9 cellular contexts compared by ENCODE assay signal in genomic region chr2:106492913-106493312, GRCh38. TPM values are rescaled to one million over a fixed set of nuclear protein-coding genes. Genes with fewer than 3 reads are reported as not detected.
DNase-seq lines count a peak whose midpoint lies in the region; ATAC-seq, FAIRE-seq and TF ChIP-seq lines count a peak whose summit lies in the region.
"Not testable (repeated sequence)": the region's sequence is repeated elsewhere in the genome, so short reads cannot be mapped to it uniquely, and the experiment has no call there.
"Had no signal": no experiment of that assay in that cellular context is flagged by ENCODE, and none has a peak within 500 bp of the region (broad histone marks: within the 10 kb centered on the region; RNA-seq: fewer than 3 reads in every experiment).

No MANE protein-coding gene starts in this region.

- not testable (repeated sequence) for H3K27me3 Mint-ChIP-seq in GM23338 (ENCODE audit: insufficient read depth, low read depth, poor library complexity)

- H3K23ac ChIP-seq in mesendoderm (ENCODE audit: low read length): not testable (repeated sequence)

- not testable (repeated sequence) for FAIRE-seq in urothelium cell line (lab: Jason Lieb, UNC)

- TF ChIP-seq CTCF in GM23338 (conservative IDR thresholded peaks at IDR 0.05; ENCODE audit: low read depth in 2 of 2); prostate gland (IDR thresholded peaks at IDR 0.05): not testable (repeated sequence)

- H3K79me2 ChIP-seq in GM23338 (replicated peaks; ENCODE audit: insufficient read depth); mesendoderm (ENCODE audit: control insufficient read depth, insufficient read depth, low read length): not testable (repeated sequence)

- not testable (repeated sequence) for H3K79me1 ChIP-seq in mesendoderm (ENCODE audit: low read length)

- intact Hi-C loops in prostate gland (cut with DNase I): not testable (repeated sequence)

- not testable (repeated sequence) for TF ChIP-seq POLR2A in prostate gland (IDR thresholded peaks at IDR 0.05)

- not testable (repeated sequence) for H3K9ac ChIP-seq in mesendoderm (ENCODE audit: low read length)

- in situ Hi-C loops in T47D (cut with HindIII; ENCODE audit: low pct_unique_long_range_greater_than_20kb, low sequenced_read_pairs): not testable (repeated sequence)

- not testable (repeated sequence) for H3K27ac Mint-ChIP-seq in GM23338

- not testable (repeated sequence) for H3K36me3 ChIP-seq in GM23338 (ENCODE audit: insufficient read depth); mesendoderm (ENCODE audit: control insufficient read depth, insufficient read depth, low read length); prostate gland

- H2AFZ ChIP-seq in GM23338: not testable (repeated sequence)

- not testable (repeated sequence) for H3K4me1 Mint-ChIP-seq in GM23338

- not testable (repeated sequence) for H4K8ac ChIP-seq in mesendoderm (ENCODE audit: low read depth, low read length)

- H3K9me3 Mint-ChIP-seq in GM23338: not testable (repeated sequence)

- H3K4ac ChIP-seq in mesendoderm (ENCODE audit: low read depth, low read length): not testable (repeated sequence)

- WGBS in mesendoderm (ENCODE audit: extremely low coverage, insufficient coverage, low lambda C conversion rate): no CpG with 5 or more reads among the region's 6 CpGs
- WGBS in prostate gland: 25% methylated on average over 6 of the region's 6 CpGs

- not testable (repeated sequence) for H2BK15ac ChIP-seq in mesendoderm (replicated peaks; ENCODE audit: low read depth)

- H2BK5ac ChIP-seq in mesendoderm (ENCODE audit: low read length): not testable (repeated sequence)

- H3K27me3 ChIP-seq in GM23338 (ENCODE audit: insufficient read depth); mesendoderm (ENCODE audit: insufficient read depth, low read length, poor library complexity); prostate gland (replicated peaks; ENCODE audit: insufficient read depth): not testable (repeated sequence)

- not testable (repeated sequence) for H3K56ac ChIP-seq in mesendoderm (ENCODE audit: low read length)

- H3K4me1 ChIP-seq in GM23338 (ENCODE audit: insufficient read depth); mesendoderm (ENCODE audit: control insufficient read depth, low read depth, low read length); prostate gland (replicated peaks): not testable (repeated sequence)

- not testable (repeated sequence) for H3K36me3 Mint-ChIP-seq in GM23338 (ENCODE audit: low read depth)

- not testable (repeated sequence) for H4K5ac ChIP-seq in mesendoderm (ENCODE audit: low read length)

- H3K9me3 ChIP-seq in prostate gland: not testable (repeated sequence)

- not testable (repeated sequence) for H2AK5ac ChIP-seq in mesendoderm (ENCODE audit: low read length)

- not testable (repeated sequence) for H3K4me3 ChIP-seq in GM23338; mesendoderm (ENCODE audit: low read length); prostate gland

- not testable (repeated sequence) for H2BK120ac ChIP-seq in mesendoderm (ENCODE audit: low read depth, low read length)

- H3K4me3 Mint-ChIP-seq in GM23338: not testable (repeated sequence)

- H3K27ac ChIP-seq in GM23338 (ENCODE audit: low read depth); mesendoderm (ENCODE audit: low read depth, low read length); prostate gland: not testable (repeated sequence)

- peak; percentile 92 for ATAC-seq in GM23338

- not testable (repeated sequence) for H3K4me2 ChIP-seq in GM23338; mesendoderm (ENCODE audit: low read length)

- H3K18ac ChIP-seq in mesendoderm (ENCODE audit: low read length): not testable (repeated sequence)

- DNase-seq in GM23338 (ENCODE audit: low spot score): peak; percentile 52
- peak; percentile 5 to 61 for DNase-seq in T47D (ENCODE audit: low read depth in 1 of 2, low spot score in 1 of 2)
- DNase-seq in fibroblast of peridontal ligament (ENCODE audit: extremely low read depth): peak; percentile 2
- DNase-seq in iPS-NIHi11 (ENCODE audit: low spot score): peak; percentile 21
- peak; percentile 51 for DNase-seq in mesendoderm
- DNase-seq in prostate gland (ENCODE audit: low spot score): peak; percentile 23
- peak; percentile 10 for DNase-seq in urothelium cell line (ENCODE audit: low spot score)

- H3K9me2 ChIP-seq in GM23338 (ENCODE audit: insufficient read depth): not testable (repeated sequence)

- not testable (repeated sequence) for H4K20me1 ChIP-seq in GM23338 (replicated peaks; ENCODE audit: insufficient read depth)

- H3F3A ChIP-seq in GM23338 (replicated peaks; ENCODE audit: low read depth): not testable (repeated sequence)

RNA-seq across cellular contexts. Expression of gene CD8B2, which starts 5.7 kb away (rescaled TPM):
- not detected in 2 replicates for total RNA-seq in GM23338 (2014; rRNA removed; shearing (Covaris generic))
- polyA plus RNA-seq in GM23338 (2016; fragmentation: Nextera tagmentation; extraction: Ambion mirVana): 0.06 TPM in 1 of 2 replicates, not detected in the other
- not detected for polyA plus RNA-seq in mesendoderm (2013, experiment 1 of 2)
- polyA plus RNA-seq in mesendoderm (2013, experiment 2 of 2): 0.01 TPM
- total RNA-seq in prostate gland: 1 to 10 TPM in 1 of 2 donors, under 1 TPM in 1; 0.55 to 1.2 TPM
- total RNA-seq: LHCN-M2 had no signal
- polyA plus RNA-seq: A549 had no signal

RNA-seq across cellular contexts. Expression of gene RGPD3, which starts 24.7 kb away (rescaled TPM):
- total RNA-seq in GM23338 (2014; rRNA removed; shearing (Covaris generic)): 0.28 and 0.50 TPM in 2 replicates
- 0.08 TPM in 1 of 2 replicates, not detected in the other for polyA plus RNA-seq in GM23338 (2016; fragmentation: Nextera tagmentation; extraction: Ambion mirVana)
- polyA plus RNA-seq in mesendoderm (2013, experiment 1 of 2): 0.29 TPM
- polyA plus RNA-seq in mesendoderm (2013, experiment 2 of 2): 0.18 TPM
- total RNA-seq in prostate gland: 1 to 10 TPM in 1 of 2 donors, under 1 TPM in 1; 0.09 to 2.4 TPM

Comparison
In these comparisons a context has a peak if more than half of its experiments do, and no peak if none do; other contexts are left out.
1. DNase-seq: peak in every context shown above with its lines; median percentile 52 in GM23338; 51 in mesendoderm; 33 in T47D; 23 in prostate gland; 21 in iPS-NIHi11; 10 in urothelium cell line; 2 in fibroblast of peridontal ligament.